In genomic region chr2:44731505-44731904, GRCh38 we compare ENCODE assay signal across 15 cellular contexts.
DNase-seq lines count a peak whose midpoint lies in the region; ATAC-seq and TF ChIP-seq lines count a peak whose summit lies in the region.
"Had no signal": no experiment of that assay in that cellular context is flagged by ENCODE, and none has a peak within 500 bp of the region (broad histone marks: within the 10 kb centered on the region; RNA-seq: fewer than 3 reads in every experiment).

No MANE protein-coding gene starts in this region.

- POLR2A ChIA-PET in GM10248 (lab: Yijun Ruan, JAX): no interaction called here

- peak; percentile 51 for DNase-seq in GM10248 (ENCODE audit: extremely low spot score)
- no peak for DNase-seq in activated CD8-positive, alpha-beta memory T cell treated with anti-CD3 and anti-CD28 coated beads, Interleukin-2, amount 10 ng/mL, durations not matched to agents 7 days and 5 days
- no peak for DNase-seq in GDM1 (lab: John Stamatoyannopoulos, UW)
- no peak for DNase-seq in stimulated activated CD4-positive, alpha-beta T cell treated with anti-CD3 and anti-CD28 coated beads, Interleukin-15, amount 100 ng/mL, for 24 hours
- no peak for DNase-seq in breast epithelium (ENCODE audit: low spot score in 2 of 2)
- DNase-seq: activated CD4-positive, alpha-beta T cell treated with anti-CD3 and anti-CD28 coated beads, Interleukin-2, amount 50 U/mL, for 1 hour; dermis blood vessel endothelial cell; HFFc6; kidney glomerular epithelial cell; stimulated activated CD4-positive, alpha-beta T cell treated with anti-CD3 and anti-CD28 coated beads, Interleukin-2, amount 100 ng/mL, for 24 hours; substantia nigra had no signal

- peaks cover 0 to 10% of the 10 kb centered on the region in 2 donors for H3K9me3 ChIP-seq in breast epithelium

- H3K4me3 ChIP-seq in breast epithelium: no peak overlapping the region

- H3K27me3 ChIP-seq in breast epithelium: no peaks in the 10 kb centered on the region

- TF ChIP-seq POLR2A in breast epithelium (IDR thresholded peaks at IDR 0.05): no peak

- no peaks in the 10 kb centered on the region for H3K4me1 Mint-ChIP-seq in activated CD8-positive, alpha-beta memory T cell treated with anti-CD3 and anti-CD28 coated beads, Interleukin-2, amount 10 ng/mL, durations not matched to agents 7 days and 5 days

- H3K4me1 ChIP-seq in breast epithelium: no peaks in the 10 kb centered on the region

- CTCF ChIA-PET in GM10248 (lab: Yijun Ruan, JAX): interaction anchor here (1.4 to 1.9 kb wide), 2 partner anchors 9 to 20 kb away, joined by 3 to 6 read pairs; no protein-coding TSS in a partner anchor
- CTCF ChIA-PET in activated CD8-positive, alpha-beta memory T cell treated with anti-CD3 and anti-CD28 coated beads, Interleukin-2, amount 10 ng/mL, durations not matched to agents 7 days and 5 days (lab: Charles Lee): no interaction called here

- H3K27ac Mint-ChIP-seq in activated CD8-positive, alpha-beta memory T cell treated with anti-CD3 and anti-CD28 coated beads, Interleukin-2, amount 10 ng/mL, durations not matched to agents 7 days and 5 days: no peak overlapping the region
- H3K27ac Mint-ChIP-seq: activated naive CD4-positive, alpha-beta T cell treated with anti-CD3 and anti-CD28 coated beads, Interleukin-2, amount 50 U/mL, for 72 hours; HFFc6 had no signal

- no peak for TF ChIP-seq CTCF in GM10248 (IDR thresholded peaks at IDR 0.05; ENCODE audit: control extremely low read depth, extremely low read depth, low read depth, missing control alignments)
- TF ChIP-seq CTCF in breast epithelium (IDR thresholded peaks at IDR 0.05): no peak

- no peaks in the 10 kb centered on the region for H3K27me3 Mint-ChIP-seq in activated CD8-positive, alpha-beta memory T cell treated with anti-CD3 and anti-CD28 coated beads, Interleukin-2, amount 10 ng/mL, durations not matched to agents 7 days and 5 days

- no peak overlapping the region for H3K27ac ChIP-seq in breast epithelium

- H3K36me3 Mint-ChIP-seq in activated CD8-positive, alpha-beta memory T cell treated with anti-CD3 and anti-CD28 coated beads, Interleukin-2, amount 10 ng/mL, durations not matched to agents 7 days and 5 days: peaks cover 13% of the 10 kb centered on the region

- ATAC-seq in GM19043 (IDR thresholded peaks at IDR 0.05; ENCODE audit: low read depth, unreplicated experiment) (peak; percentile 89), HG02571 (IDR thresholded peaks at IDR 0.05; ENCODE audit: unreplicated experiment) (peak; percentile 77), HG03342 (IDR thresholded peaks at IDR 0.05; ENCODE audit: unreplicated experiment) (peak; percentile 90)
- no peak for ATAC-seq in activated CD8-positive, alpha-beta memory T cell treated with anti-CD3 and anti-CD28 coated beads, Interleukin-2, amount 10 ng/mL, durations not matched to agents 7 days and 5 days

- no peak overlapping the region for H3K4me3 Mint-ChIP-seq in activated CD8-positive, alpha-beta memory T cell treated with anti-CD3 and anti-CD28 coated beads, Interleukin-2, amount 10 ng/mL, durations not matched to agents 7 days and 5 days
- H3K4me3 Mint-ChIP-seq: HFFc6 had no signal

- no peaks in the 10 kb centered on the region for H3K36me3 ChIP-seq in breast epithelium

- intact Hi-C loops in breast epithelium (cut with DNase I; ENCODE audit: low total_unique reads): no loop called here

- peaks cover 5% of the 10 kb centered on the region for H3K9me3 Mint-ChIP-seq in activated CD8-positive, alpha-beta memory T cell treated with anti-CD3 and anti-CD28 coated beads, Interleukin-2, amount 10 ng/mL, durations not matched to agents 7 days and 5 days (ENCODE audit: low read depth)
